Comparison of ENCODE assay signal across 8 cellular contexts in genomic region chr2:20642026-20642971, GRCh38. TPM values are rescaled to one million over a fixed set of nuclear protein-coding genes. Genes with fewer than 3 reads are reported as not detected.
DNase-seq lines count a peak whose midpoint lies in the region; ATAC-seq, FAIRE-seq and TF ChIP-seq lines count a peak whose summit lies in the region.

No MANE protein-coding gene starts in this region.

- TF ChIP-seq CTCF in A549 (IDR thresholded peaks at IDR 0.05), result peak; percentile 96
- TF ChIP-seq CTCF in GM13976 (IDR thresholded peaks at IDR 0.05; ENCODE audit: borderline replicate concordance, control extremely low read depth, extremely low read depth, insufficient read depth, missing control alignments), result peak; percentile 86
- TF ChIP-seq CTCF in WTC11 (IDR thresholded peaks at IDR 0.05), result peak; percentile 93
- peak; percentile 99 for TF ChIP-seq CTCF in cardiac fibroblast (IDR thresholded peaks at IDR 0.05; ENCODE audit: low read depth, low read length)

- FAIRE-seq in A549 (lab: Jason Lieb, UNC), result no peak

- no peak for TF ChIP-seq EP300 in A549 (IDR thresholded peaks at IDR 0.05)

- peak overlapping the region in 1 of 2 experiments; percentile 49; a peak in 4 of 6 replicates for H3K27ac ChIP-seq in A549

- H3K9me3 ChIP-seq in A549, result no peaks in the 10 kb centered on the region

- in situ Hi-C loops in GM13976 (cut with MboI; ENCODE audit: low sequenced_read_pairs, unreplicated experiment), result loop anchor here (5.0 to 25.0 kb wide), 3 partner anchors 200 to 505 kb away; partner anchors contain the start of gene SDC1

- CTCF ChIA-PET in A549 (lab: Yijun Ruan, JAX) (interaction anchor here (0.6 to 17.8 kb wide), 74 partner anchors 9 to 573 kb away, joined by 3 to 355 read pairs (median 5); partner anchors contain the start of genes GDF7, HS1BP3, PUM2 and RHOB), WTC11 (lab: Charles Lee) (interaction anchor here (0.6 to 3.5 kb wide), 55 partner anchors 9 to 417 kb away, joined by 3 to 52 read pairs (median 6); partner anchors contain the start of genes GDF7, HS1BP3 and RHOB)

- ATAC-seq in A549 (peak; percentile 89 to 99), HG02840 (IDR thresholded peaks at IDR 0.05; ENCODE audit: low FRiP score, unreplicated experiment) (peak; percentile 83), WTC11 (peak; percentile 97)

- H3K4me3 Mint-ChIP-seq in WTC11, result no peak overlapping the region

- no peaks in the 10 kb centered on the region for H3K4me1 Mint-ChIP-seq in WTC11

- peak overlapping the region; percentile 22; the same call in 2 of the 3 replicates for H3K4me2 ChIP-seq in A549

- no peaks in the 10 kb centered on the region for H3K9me3 Mint-ChIP-seq in WTC11

- WGBS in A549 (ENCODE audit: missing lambda C conversion rate), result 41% methylated on average over 17 of the region's 26 CpGs

- POLR2A ChIA-PET in A549 (lab: Yijun Ruan, JAX) (interaction anchor here (0.5 to 6.1 kb wide), 4 partner anchors 195 to 203 kb away, joined by 3 to 100 read pairs (median 4); partner anchors contain the start of gene RHOB), WTC11 (lab: Charles Lee) (interaction anchor here (0.5 to 1.8 kb wide), 4 partner anchors 195 to 231 kb away, joined by 3 to 20 read pairs (median 5); partner anchors contain the start of gene RHOB)

- H3K36me3 Mint-ChIP-seq in WTC11, result peaks cover 6% of the 10 kb centered on the region; the same call in 1 of the 2 replicates

- DNase-seq in A549 (ENCODE audit: low read depth in 1 of 2, low spot score in 1 of 2), result peak; percentile 69 to 95
- peak; percentile 93 for DNase-seq in GM13976 (ENCODE audit: low spot score)
- DNase-seq in NCI-H2029 (lab: John Stamatoyannopoulos, UW), result peak; percentile 33
- peak; percentile 80 for DNase-seq in WTC11 (ENCODE audit: low spot score)
- peak; percentile 75 to 78 for DNase-seq in cardiac fibroblast (ENCODE audit: low read depth in 2 of 2)
- peak; percentile 87 for DNase-seq in left kidney (ENCODE audit: low read depth, low spot score)
- DNase-seq in stimulated activated CD4-positive, alpha-beta T cell treated with anti-CD3 and anti-CD28 coated beads, Interleukin-4, amount 100 ng/mL, for 24 hours, result peak; percentile 75

- no peaks in the 10 kb centered on the region for H3K27me3 Mint-ChIP-seq in WTC11 (ENCODE audit: low read depth)

- TF ChIP-seq POLR2A in A549 (IDR thresholded peaks at IDR 0.05; ENCODE audit: low read length), result no peak

- H3K4me1 ChIP-seq in A549, result peaks cover 11% of the 10 kb centered on the region; the same call in 2 of the 3 replicates

- H3K4me3 ChIP-seq in A549 (no peak overlapping the region), cardiac fibroblast (replicated peaks in 1 of 2; ENCODE audit: low read depth in 2 of 2, low read length in 2 of 2) (no peak overlapping the region)

- peak; percentile 96 for TF ChIP-seq RAD21 in A549 (conservative IDR thresholded peaks at IDR 0.05 in 1 of 2, IDR thresholded peaks at IDR 0.05 in 1 of 2)

- H3K27ac Mint-ChIP-seq in WTC11, result no peak overlapping the region

TF ChIP-seq in A549, 52 proteins besides CTCF, POLR2A, EP300 and RAD21 (continues in another document):
- TF ChIP-seq HOXB13 (CRISPR knock-in tag; IDR thresholded peaks at IDR 0.05; ENCODE audit: low read depth), result no peak
- TF ChIP-seq FOSB (CRISPR knock-in tag; IDR thresholded peaks at IDR 0.05), result no peak
- no peak for TF ChIP-seq ESRRA (IDR thresholded peaks at IDR 0.05; ENCODE audit: borderline replicate concordance, low read length)
- TF ChIP-seq REST (IDR thresholded peaks at IDR 0.05), result no peak
- TF ChIP-seq NPAS2 (CRISPR knock-in tag; IDR thresholded peaks at IDR 0.05; ENCODE audit: borderline replicate concordance), result no peak
- no peak for TF ChIP-seq POLR2AphosphoS2 (conservative IDR thresholded peaks at IDR 0.05; ENCODE audit: low read length)
- peak; percentile 96 for TF ChIP-seq SMC3 (IDR thresholded peaks at IDR 0.05)
- TF ChIP-seq MAFK (IDR thresholded peaks at IDR 0.05; ENCODE audit: partially characterized antibody), result peak; percentile 14
- no peak for TF ChIP-seq MYC (IDR thresholded peaks at IDR 0.05; ENCODE audit: borderline replicate concordance, low read length)

TF ChIP-seq in WTC11, 78 proteins besides CTCF, POLR2A, EP300 and RAD21:
- TF ChIP-seq ZNF138 (CRISPR knock-in tag; conservative IDR thresholded peaks at IDR 0.05), result no peak
- peak; percentile 28; the same call in 1 of the 2 replicates for TF ChIP-seq GABPB1 (CRISPR knock-in tag; IDR thresholded peaks at IDR 0.05)
- TF ChIP-seq FOXP1 (CRISPR knock-in tag; IDR thresholded peaks at IDR 0.05; ENCODE audit: borderline replicate concordance), result 0 out of 2 replicates have a peak, but pooled peaks have one; percentile 24
- TF ChIP-seq ESRRA (CRISPR knock-in tag; IDR thresholded peaks at IDR 0.05; ENCODE audit: borderline replicate concordance), result no peak
- TF ChIP-seq PRRX2 (CRISPR knock-in tag; IDR thresholded peaks at IDR 0.05), result no peak

RNA-seq across cellular contexts. Expression of gene HS1BP3, which starts 8.6 kb away (rescaled TPM):
- polyA plus RNA-seq in A549 (2011; rRNA removed) (12.4 and 13.8 TPM in 2 replicates), A549 (2017; fragmentation: RNase III; extraction: RNeasy Plus Mini Kit Qiagen cat#74134 plus additional on column Dnase treatment) (17.7 to 23.5 TPM (median 20.5 TPM) in 3 replicates)
- polyA plus RNA-seq in A549 (2012; cell fraction: cytosol; rRNA removed), result 19.3 and 23.8 TPM in 2 replicates
- 35.4 and 36.6 TPM in 2 replicates for polyA plus RNA-seq in A549 (2012; cell fraction: nucleus; rRNA removed)
- polyA minus RNA-seq in A549 (2011; rRNA and poly(A)+ RNA removed), result 17.5 and 21.2 TPM in 2 replicates
- 17.9 to 20.1 TPM (median 19.8 TPM) in 3 replicates for total RNA-seq in WTC11 (2021)

RNA-seq across cellular contexts. Expression of gene GDF7, which starts 24.6 kb away (rescaled TPM):
- polyA plus RNA-seq in A549 (2011; rRNA removed) (0.05 and 0.09 TPM in 2 replicates), A549 (2017; fragmentation: RNase III; extraction: RNeasy Plus Mini Kit Qiagen cat#74134 plus additional on column Dnase treatment) (0.03 TPM in 3 replicates)
- polyA plus RNA-seq in A549 (2012; cell fraction: cytosol; rRNA removed), result 0.01 and 0.04 TPM in 2 replicates
- 0.02 and 0.07 TPM in 2 replicates for polyA plus RNA-seq in A549 (2012; cell fraction: nucleus; rRNA removed)
- 0.17 and 0.19 TPM in 2 replicates for polyA minus RNA-seq in A549 (2011; rRNA and poly(A)+ RNA removed)
- total RNA-seq in WTC11 (2021), result 0.18 to 0.55 TPM (median 0.23 TPM) in 3 replicates

Comparison
In these comparisons a context has a peak if more than half of its experiments do, and no peak if none do; other contexts are left out.
1. DNase-seq: peak in every context shown above with its lines; median percentile 93 in GM13976; 87 in left kidney; 82 in A549; 80 in WTC11; 76 in cardiac fibroblast; 75 in stimulated activated CD4-positive, alpha-beta T cell treated with anti-CD3 and anti-CD28 coated beads, Interleukin-4, amount 100 ng/mL, for 24 hours; 33 in NCI-H2029.
2. Of the 8 proteins assayed by ChIP-seq in both WTC11 and A549: peak only in WTC11: none; only in A549: none; in both: CTCF; in neither: 7.